In the genomic region with DNA sequence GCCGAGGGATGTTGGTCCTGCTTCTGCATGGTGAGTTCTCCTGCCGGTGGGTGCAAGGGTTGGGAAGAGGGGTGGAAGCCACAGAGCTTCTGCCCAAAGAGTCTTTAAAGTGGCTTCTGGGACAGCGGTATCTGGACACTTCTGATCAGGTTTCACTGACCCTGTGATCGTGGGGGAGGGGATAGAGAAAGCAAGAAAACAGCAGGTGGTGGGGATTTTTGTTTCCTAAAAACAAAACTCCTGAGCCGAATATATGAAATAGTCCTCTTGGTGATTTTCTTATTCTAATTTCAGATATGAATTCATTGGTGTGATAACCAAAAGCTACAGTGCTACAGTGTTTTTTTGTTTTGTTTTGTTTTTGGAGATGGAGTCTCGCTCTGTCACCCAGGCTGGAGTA, we compare ENCODE assay signal across 24 cellular contexts. TPM values are rescaled to one million over a fixed set of nuclear protein-coding genes. Genes with fewer than 3 reads are reported as not detected.
DNase-seq lines count a peak whose midpoint lies in the region; FAIRE-seq and TF ChIP-seq lines count a peak whose summit lies in the region.
"Had no signal": no experiment of that assay in that cellular context is flagged by ENCODE, and none has a peak within 500 bp of the region (broad histone marks: within the 10 kb centered on the region; RNA-seq: fewer than 3 reads in every experiment).

No MANE protein-coding gene starts in this region.

- H3K4me2 ChIP-seq in neuronal stem cell (ENCODE audit: insufficient read depth, low read length, poor library complexity, severe bottlenecking), result no peak overlapping the region

- H2AK5ac ChIP-seq in neuronal stem cell (ENCODE audit: low read depth, low read length), result no peak overlapping the region

- FAIRE-seq in kidney (lab: Jason Lieb, UNC), result no peak
- FAIRE-seq: A549, GM12891, GM18507 had no signal

- H3K23ac ChIP-seq in neuronal stem cell (ENCODE audit: low read depth, low read length, poor library complexity), result no peak overlapping the region

- WGBS in neuronal stem cell (ENCODE audit: extremely low coverage in 2 of 2, insufficient read length in 2 of 2, insufficient replicate concordance in 1 of 2), 2 donors, result no CpG with 5 or more reads among the region's 6 CpGs

- no peaks in the 10 kb centered on the region for H3K36me3 ChIP-seq in HEK293 (ENCODE audit: control insufficient read depth in 2 of 2, insufficient read depth in 1 of 2, low read length in 2 of 2)
- H3K36me3 ChIP-seq in neuronal stem cell (replicated peaks in 1 of 2; ENCODE audit: control insufficient read depth in 2 of 2, insufficient read depth in 2 of 2, low read length in 2 of 2), result no peaks in the 10 kb centered on the region
- H3K36me3 ChIP-seq in kidney (ENCODE audit: control insufficient read depth in 1 of 2, insufficient read depth in 2 of 2, low read length in 2 of 2), result no peaks in the 10 kb centered on the region

- peak overlapping the region; percentile 51 for H3K27ac Mint-ChIP-seq in dendritic cell treated with granulocyte-macrophage colony-stimulating factor and Interleukin-4, amounts not matched to agents 40 ng/mL and 50 ng/mL, for 4 days
- H3K27ac Mint-ChIP-seq: CD4-positive, CD25-positive, alpha-beta regulatory T cell; IgD-negative memory B cell had no signal

- no peak overlapping the region for H2BK15ac ChIP-seq in neuronal stem cell (ENCODE audit: low read length)

- H3K9ac ChIP-seq in neuronal stem cell (ENCODE audit: low read depth, low read length, poor library complexity) (no peak overlapping the region), kidney (ENCODE audit: low read length in 2 of 2) (no peak overlapping the region)

- POLR2A ChIA-PET in HEK293 (lab: Yijun Ruan, JAX), result interaction anchor here (0.6 to 2.8 kb wide), 2 partner anchors 114 to 187 kb away, joined by 8 to 18 read pairs; a partner anchor contains a TSS

- no peaks in the 10 kb centered on the region for H3K27me3 ChIP-seq in neuronal stem cell (ENCODE audit: control insufficient read depth in 3 of 3, insufficient read depth in 3 of 3, low read depth in 1 of 3, low read length in 3 of 3)

- H4K91ac ChIP-seq in neuronal stem cell (ENCODE audit: low read depth, low read length, poor library complexity), result no peak overlapping the region

- no peaks in the 10 kb centered on the region for H3K36me3 Mint-ChIP-seq in dendritic cell treated with granulocyte-macrophage colony-stimulating factor and Interleukin-4, amounts not matched to agents 40 ng/mL and 50 ng/mL, for 4 days (ENCODE audit: low read depth)
- H3K36me3 Mint-ChIP-seq: CD4-positive, CD25-positive, alpha-beta regulatory T cell; IgD-negative memory B cell had no signal

- peaks cover 2% of the 10 kb centered on the region; the same call in 1 of the 2 replicates for H3K9me3 ChIP-seq in HEK293 (ENCODE audit: control insufficient read depth, insufficient read depth, low read depth, low read length)
- no peaks in the 10 kb centered on the region for H3K9me3 ChIP-seq in neuronal stem cell (replicated peaks in 1 of 2; ENCODE audit: control insufficient read depth in 2 of 2, insufficient read depth in 1 of 2, low read depth in 1 of 2, low read length in 2 of 2)
- no peaks in the 10 kb centered on the region for H3K9me3 ChIP-seq in kidney (ENCODE audit: control insufficient read depth in 1 of 2, low read length in 2 of 2)
- H3K9me3 ChIP-seq: A549 had no signal

- CTCF ChIA-PET in HEK293 (lab: Yijun Ruan, JAX), result interaction anchor here (1.0 kb wide), 1 partner anchor 10 kb away, joined by 3 read pairs; no protein-coding TSS in a partner anchor

- H4K8ac ChIP-seq in neuronal stem cell (ENCODE audit: low read depth, low read length), result no peak overlapping the region

- intact Hi-C loops in dendritic cell treated with granulocyte-macrophage colony-stimulating factor and Interleukin-4, amounts not matched to agents 40 ng/mL and 50 ng/mL, for 4 days (cut with micrococcal nuclease), result no loop called here
- intact Hi-C loops in kidney (cut with DNase I), result no loop called here

- H3K27ac ChIP-seq in HEK293 (ENCODE audit: extremely low read depth, low read depth, low read length) (no peak overlapping the region; the same call in 1 of the 2 replicates), neuronal stem cell (replicated peaks; ENCODE audit: low read length) (no peak overlapping the region), kidney (ENCODE audit: low read depth in 2 of 2, low read length in 2 of 2) (no peak overlapping the region)

- no peak overlapping the region for H3K14ac ChIP-seq in neuronal stem cell (ENCODE audit: low read length)

- no peak overlapping the region for H2BK5ac ChIP-seq in neuronal stem cell (ENCODE audit: low read length)

- H2BK12ac ChIP-seq in neuronal stem cell (ENCODE audit: low read length), result no peak overlapping the region

- H3K4ac ChIP-seq in neuronal stem cell (ENCODE audit: low read length), result no peak overlapping the region

- H3K27me3 Mint-ChIP-seq in dendritic cell treated with granulocyte-macrophage colony-stimulating factor and Interleukin-4, amounts not matched to agents 40 ng/mL and 50 ng/mL, for 4 days, result peaks cover 5% of the 10 kb centered on the region

- no peak for TF ChIP-seq CTCF in GM12865 (IDR thresholded peaks at IDR 0.05; ENCODE audit: insufficient read depth, low read depth, low read length, missing control alignments)
- TF ChIP-seq CTCF in HEK293 (tag by site-specific recombination; IDR thresholded peaks at IDR 0.05), result no peak
- no peak for TF ChIP-seq CTCF in kidney (IDR thresholded peaks at IDR 0.05; ENCODE audit: borderline replicate concordance, extremely low read depth, insufficient read depth)

- no peak overlapping the region for H3K4me3 Mint-ChIP-seq in dendritic cell treated with granulocyte-macrophage colony-stimulating factor and Interleukin-4, amounts not matched to agents 40 ng/mL and 50 ng/mL, for 4 days
- H3K4me3 Mint-ChIP-seq: CD4-positive, CD25-positive, alpha-beta regulatory T cell had no signal

- no peak overlapping the region for H3K4me3 ChIP-seq in GM12865 (ENCODE audit: low read depth, low read length)
- no peak overlapping the region for H3K4me3 ChIP-seq in HEK293 (ENCODE audit: low read depth, low read length)
- no peak overlapping the region for H3K4me3 ChIP-seq in neuronal stem cell (ENCODE audit: low read length in 2 of 2)
- H3K4me3 ChIP-seq in kidney (ENCODE audit: low read length in 2 of 2), result no peak overlapping the region
- H3K4me3 ChIP-seq: A549 had no signal

- peak overlapping the region; percentile 56 for H2AFZ ChIP-seq in neuronal stem cell (ENCODE audit: low read length)

- H3K9me3 Mint-ChIP-seq in dendritic cell treated with granulocyte-macrophage colony-stimulating factor and Interleukin-4, amounts not matched to agents 40 ng/mL and 50 ng/mL, for 4 days, result no peaks in the 10 kb centered on the region

- peak; percentile 52 for DNase-seq in GM12865 (ENCODE audit: low read depth)
- no peak for DNase-seq in neuronal stem cell (ENCODE audit: low spot score)
- DNase-seq in activated gamma-delta T cell treated with Interleukin-2 at 50 U/mL for 16 hours, result no peak
- DNase-seq in NCI-H345 (lab: John Stamatoyannopoulos, UW), result no peak
- DNase-seq in kidney, result no peak
- no peak for DNase-seq in foreskin melanocyte
- DNase-seq: CD4-positive, CD25-positive, alpha-beta regulatory T cell; DMS79; GOT3; MV-4-11; NCI-H1105 treated with DMSO at 0.1 percent for 48 hours; NCI-H2081; NCI-H2171; NCI-H524 treated with DMSO at 0.1 percent for 48 hours; NCI-H82 had no signal

- peak overlapping the region; percentile 17 for H3K18ac ChIP-seq in neuronal stem cell (ENCODE audit: low read length)

- H2BK120ac ChIP-seq in neuronal stem cell (ENCODE audit: low read depth, low read length), result no peak overlapping the region

- H3K79me1 ChIP-seq in neuronal stem cell (ENCODE audit: low read depth, low read length), result no peaks in the 10 kb centered on the region

- H3K4me1 Mint-ChIP-seq in dendritic cell treated with granulocyte-macrophage colony-stimulating factor and Interleukin-4, amounts not matched to agents 40 ng/mL and 50 ng/mL, for 4 days (ENCODE audit: low read depth), result peaks cover 19% of the 10 kb centered on the region

- H3K4me1 ChIP-seq in HEK293 (ENCODE audit: control insufficient read depth, insufficient read depth, low read length), result peaks cover 17% of the 10 kb centered on the region
- peaks cover 2 to 16% of the 10 kb centered on the region in 2 donors for H3K4me1 ChIP-seq in neuronal stem cell (ENCODE audit: control insufficient read depth in 2 of 2, insufficient read depth in 1 of 2, low read depth in 1 of 2, low read length in 2 of 2)
- H3K4me1 ChIP-seq in kidney (ENCODE audit: control insufficient read depth in 1 of 2, insufficient read depth in 1 of 2, low read depth in 1 of 2, low read length in 2 of 2), result no peaks in the 10 kb centered on the region

TF ChIP-seq in HEK293, 187 proteins besides CTCF, POLR2A, EP300 and RAD21:
- TF ChIP-seq, protein P1, sequence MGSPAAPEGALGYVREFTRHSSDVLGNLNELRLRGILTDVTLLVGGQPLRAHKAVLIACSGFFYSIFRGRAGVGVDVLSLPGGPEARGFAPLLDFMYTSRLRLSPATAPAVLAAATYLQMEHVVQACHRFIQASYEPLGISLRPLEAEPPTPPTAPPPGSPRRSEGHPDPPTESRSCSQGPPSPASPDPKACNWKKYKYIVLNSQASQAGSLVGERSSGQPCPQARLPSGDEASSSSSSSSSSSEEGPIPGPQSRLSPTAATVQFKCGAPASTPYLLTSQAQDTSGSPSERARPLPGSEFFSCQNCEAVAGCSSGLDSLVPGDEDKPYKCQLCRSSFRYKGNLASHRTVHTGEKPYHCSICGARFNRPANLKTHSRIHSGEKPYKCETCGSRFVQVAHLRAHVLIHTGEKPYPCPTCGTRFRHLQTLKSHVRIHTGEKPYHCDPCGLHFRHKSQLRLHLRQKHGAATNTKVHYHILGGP (tag by site-specific recombination; IDR thresholded peaks at IDR 0.05), result no peak
- TF ChIP-seq KLF10 (tag by site-specific recombination; IDR thresholded peaks at IDR 0.05) (no peak), GLIS2 (tag by site-specific recombination; IDR thresholded peaks at IDR 0.05) (0 out of 2 replicates have a peak, but pooled peaks have one; percentile 4), RBAK (tag by site-specific recombination; IDR thresholded peaks at IDR 0.05) (no peak)

RNA-seq across cellular contexts. Expression of a gene that starts 0.8 kb away (rescaled TPM):
- 0.01 TPM for polyA plus RNA-seq in neuronal stem cell (2013, experiment 1 of 2)
- polyA plus RNA-seq in neuronal stem cell (2013, experiment 2 of 2), result not detected
- total RNA-seq in kidney, result 0.76 TPM
- 0.54 TPM for polyA plus RNA-seq in kidney (ENCODE audit: insufficient read depth, low read depth, low replicate concordance)
- total RNA-seq: Right ventricle myocardium inferior, SK-MEL-5 had no signal
- polyA plus RNA-seq: A549; BJ; CD4-positive, CD25-positive, alpha-beta regulatory T cell; IgD-negative memory B cell had no signal
